9 cellular contexts compared by ENCODE assay signal in genomic region chr10:23516530-23516929, GRCh38.
DNase-seq lines count a peak whose midpoint lies in the region; ATAC-seq, FAIRE-seq and TF ChIP-seq lines count a peak whose summit lies in the region.
"Had no signal": no experiment of that assay in that cellular context is flagged by ENCODE, and none has a peak within 500 bp of the region (broad histone marks: within the 10 kb centered on the region; RNA-seq: fewer than 3 reads in every experiment).

No MANE protein-coding gene starts in this region.

- FAIRE-seq in astrocyte (lab: Jason Lieb, UNC) = no peak

- TF ChIP-seq CTCF in astrocyte (IDR thresholded peaks at IDR 0.05; ENCODE audit: insufficient read depth, low read depth, low read length) (peak; percentile 24), left lung (IDR thresholded peaks at IDR 0.05) (no peak)

- H3K4me3 ChIP-seq in astrocyte (ENCODE audit: insufficient read depth, low read depth, low read length) (no peak overlapping the region), left lung (no peak overlapping the region)

- H3K9me3 Mint-ChIP-seq in astrocyte (ENCODE audit: unreplicated experiment) = peaks cover 8% of the 10 kb centered on the region

- H3K36me3 ChIP-seq in astrocyte (ENCODE audit: insufficient read depth, low read length) = no peaks in the 10 kb centered on the region
- no peaks in the 10 kb centered on the region for H3K36me3 ChIP-seq in left lung

- H3K27me3 ChIP-seq in astrocyte (ENCODE audit: insufficient read depth, low read length) (no peaks in the 10 kb centered on the region), left lung (no peaks in the 10 kb centered on the region)

- H3K4me1 ChIP-seq in astrocyte (ENCODE audit: insufficient read depth, low read length) (no peaks in the 10 kb centered on the region), left lung (peaks cover 0 to 7% of the 10 kb centered on the region in 2 donors)

- peak; percentile 48 for DNase-seq in AG20443 (ENCODE audit: low spot score)
- DNase-seq in HT-29 (ENCODE audit: low spot score) = peak; percentile 25
- peak; percentile 3 for DNase-seq in astrocyte (ENCODE audit: low read depth)
- no peak for DNase-seq in left lung
- DNase-seq in activated T-cell treated with anti-CD3 and anti-CD28 coated beads, Interleukin-2, amount 50 U/mL, for 48 hours = no peak
- DNase-seq in NCI-H1105 treated with DMSO at 0.1 percent for 48 hours (lab: John Stamatoyannopoulos, UW) = no peak
- no peak for DNase-seq in NCI-H1436 (lab: John Stamatoyannopoulos, UW)
- DNase-seq: activated CD8-positive, alpha-beta memory T cell treated with anti-CD3 and anti-CD28 coated beads for 24 hours had no signal

- H3K27ac Mint-ChIP-seq in astrocyte (ENCODE audit: unreplicated experiment) = no peak overlapping the region

- ATAC-seq in left lung = peak; percentile 72
- ATAC-seq in HG03045 (IDR thresholded peaks at IDR 0.05; ENCODE audit: unreplicated experiment) = no peak

- H4K20me1 ChIP-seq in astrocyte (ENCODE audit: insufficient read depth, low read length) = no peaks in the 10 kb centered on the region

- H2AFZ ChIP-seq in astrocyte (ENCODE audit: low read depth, low read length) = no peak overlapping the region

- H3K36me3 Mint-ChIP-seq in astrocyte (ENCODE audit: low read depth, unreplicated experiment) = no peaks in the 10 kb centered on the region

- H3K27me3 Mint-ChIP-seq in astrocyte (ENCODE audit: low read depth, unreplicated experiment) = peaks cover 24% of the 10 kb centered on the region

- intact Hi-C loops in left lung (cut with DNase I) = no loop called here

- H3K79me2 ChIP-seq in astrocyte (ENCODE audit: insufficient read depth, low read length) = no peaks in the 10 kb centered on the region

- H3K4me2 ChIP-seq in astrocyte (ENCODE audit: low read length) = no peak overlapping the region

- H3K4me1 Mint-ChIP-seq in astrocyte (ENCODE audit: low read depth, unreplicated experiment) = peaks cover 8% of the 10 kb centered on the region

- H3K9me3 ChIP-seq in astrocyte (ENCODE audit: insufficient read depth, low read depth, low read length) (no peaks in the 10 kb centered on the region), left lung (no peaks in the 10 kb centered on the region)

- H3K27ac ChIP-seq in astrocyte (ENCODE audit: low read depth, low read length) (no peak overlapping the region), left lung (no peak overlapping the region)

- no peak overlapping the region for H3K9ac ChIP-seq in astrocyte (ENCODE audit: low read length)

- H3K4me3 Mint-ChIP-seq in astrocyte (ENCODE audit: unreplicated experiment) = no peak overlapping the region

Comparison
In these comparisons a context has a peak if more than half of its experiments do, and no peak if none do; other contexts are left out.
1. DNase-seq: peak in AG20443 (single experiment), HT-29 (single experiment) and astrocyte (single experiment); none in left lung (0 of 2), activated T-cell treated with anti-CD3 and anti-CD28 coated beads, Interleukin-2, amount 50 U/mL, for 48 hours (0 of 2), NCI-H1105 treated with DMSO at 0.1 percent for 48 hours (single experiment) and NCI-H1436 (single experiment).